24 cellular contexts compared by ENCODE assay signal in the genomic region with DNA sequence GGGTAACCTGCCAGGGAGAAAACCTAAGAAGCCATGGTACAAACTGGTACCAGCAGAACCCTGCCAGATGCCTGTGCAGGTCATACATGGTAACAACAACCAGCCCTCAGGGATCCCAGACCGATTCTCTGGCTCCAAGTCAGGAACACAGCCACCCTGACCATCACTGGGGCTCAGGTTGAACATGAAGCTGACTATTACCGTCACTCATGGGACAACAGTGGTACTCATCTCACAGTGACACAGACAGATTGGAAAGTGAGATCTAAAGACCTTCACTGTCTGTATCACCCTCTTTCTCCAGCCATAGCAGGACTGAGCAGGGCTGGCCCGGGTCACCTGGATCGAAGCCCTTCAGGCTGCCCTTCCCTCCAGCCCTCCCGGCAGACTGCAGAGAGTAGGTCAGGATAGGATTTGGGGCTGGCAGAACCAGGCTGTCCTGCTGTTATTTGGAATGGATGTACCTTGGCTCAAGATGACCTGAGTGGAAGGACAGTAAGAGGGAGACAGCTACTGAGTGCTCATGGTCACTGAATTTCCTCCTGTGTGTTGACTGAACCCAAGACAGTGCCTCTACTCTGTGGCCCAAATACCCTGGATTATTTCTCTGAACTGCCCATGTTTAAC.
"Had no signal": no experiment of that assay in that cellular context is flagged by ENCODE, and none has a peak within 500 bp of the region (broad histone marks: within the 10 kb centered on the region; RNA-seq: fewer than 3 reads in every experiment).

No MANE protein-coding gene starts in this region.

- H3K4me3 Mint-ChIP-seq: dendritic cell treated with granulocyte-macrophage colony-stimulating factor and Interleukin-4, amounts not matched to agents 40 ng/mL and 50 ng/mL, for 4 days; immature natural killer cell; naive thymus-derived CD8-positive, alpha-beta T cell; nephron progenitor cell had no signal

- H3K9me3 Mint-ChIP-seq: dendritic cell treated with granulocyte-macrophage colony-stimulating factor and Interleukin-4, amounts not matched to agents 40 ng/mL and 50 ng/mL, for 4 days; immature natural killer cell; naive thymus-derived CD8-positive, alpha-beta T cell had no signal

- H3K36me3 Mint-ChIP-seq: naive thymus-derived CD8-positive, alpha-beta T cell had no signal

- DNase-seq: colonic mucosa; effector CD8-positive, alpha-beta T cell; esophagus squamous epithelium; foreskin melanocyte; glutamatergic neuron; heart right ventricle; hypothalamus; immature natural killer cell; left ventricle myocardium superior; lower lobe of right lung; naive thymus-derived CD8-positive, alpha-beta T cell; nephron progenitor cell; stimulated activated CD4-positive, alpha-beta T cell treated with anti-CD3 and anti-CD28 coated beads, Interleukin-12 subunit alpha, Interleukin-12 subunit beta, amount 100 ng/mL, for 4 hours; stimulated activated CD4-positive, alpha-beta T cell treated with anti-CD3 and anti-CD28 coated beads, Interleukin-1b, Interleukin-23, amount 100 ng/mL, for 48 hours; stimulated activated CD4-positive, alpha-beta T cell treated with anti-CD3 and anti-CD28 coated beads, Interleukin-4, amount 100 ng/mL, for 1 hour; stimulated activated CD8-positive, alpha-beta memory T cell treated with anti-CD3 and anti-CD28 coated beads, Interleukin-4, amount 100 ng/mL, for 48 hours; stimulated activated naive CD4-positive, alpha-beta T cell treated with Interleukin-2 at 50 U/mL for 16 hours; stomach; thyroid gland; upper lobe of left lung; uterus had no signal

- ATAC-seq: heart right ventricle; left ventricle myocardium superior; naive thymus-derived CD8-positive, alpha-beta T cell; sciatic nerve had no signal

- H3K27ac Mint-ChIP-seq: dendritic cell treated with granulocyte-macrophage colony-stimulating factor and Interleukin-4, amounts not matched to agents 40 ng/mL and 50 ng/mL, for 4 days; naive thymus-derived CD8-positive, alpha-beta T cell; nephron progenitor cell; progenitor cell of endocrine pancreas had no signal

- H3K4me1 Mint-ChIP-seq: nephron progenitor cell had no signal
